Comparison of ENCODE assay signal across 1 cellular context in genomic region chr11:73271478-73271865, GRCh38.
TF ChIP-seq lines count a peak whose summit lies in the region.

No MANE protein-coding gene starts in this region.

TF ChIP-seq in HepG2, 621 proteins besides CTCF, POLR2A, EP300 and RAD21:
- peak; percentile 12; the same call in 1 of the 2 replicates for TF ChIP-seq ZFX (CRISPR knock-in tag; IDR thresholded peaks at IDR 0.05; ENCODE audit: low read depth)
